In the genomic region with DNA sequence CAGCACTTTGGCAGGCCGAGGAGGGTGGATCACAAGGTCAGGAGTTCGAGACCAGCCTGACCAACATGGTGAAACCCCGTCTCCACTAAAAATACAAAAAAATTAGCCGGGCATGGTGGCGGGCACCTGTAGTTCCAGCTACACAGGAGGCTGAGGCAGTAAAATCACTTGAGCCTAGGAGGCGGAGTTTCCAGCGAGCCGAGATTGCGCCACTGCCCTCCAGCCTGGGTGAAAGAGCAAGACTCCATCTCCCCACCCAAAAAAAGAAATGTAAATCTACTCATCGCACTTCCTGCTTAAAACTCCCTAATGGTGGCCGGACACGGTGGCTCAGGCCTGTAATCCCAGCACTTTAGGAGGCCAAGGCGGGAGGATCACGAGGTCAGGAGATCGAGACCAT, we compare ENCODE assay signal across 9 cellular contexts. TPM values are rescaled to one million over a fixed set of nuclear protein-coding genes. Genes with fewer than 3 reads are reported as not detected.
DNase-seq lines count a peak whose midpoint lies in the region; ATAC-seq and TF ChIP-seq lines count a peak whose summit lies in the region.
"Not testable (repeated sequence)": the region's sequence is repeated elsewhere in the genome, so short reads cannot be mapped to it uniquely, and the experiment has no call there.
"Had no signal": no experiment of that assay in that cellular context is flagged by ENCODE, and none has a peak within 500 bp of the region (broad histone marks: within the 10 kb centered on the region; RNA-seq: fewer than 3 reads in every experiment).

No MANE protein-coding gene starts in this region.

- BruUV-seq in IMR-90 (replicated peaks; lab: Mats Ljungman, UMichigan), result not testable (repeated sequence)

- H4K5ac ChIP-seq in IMR-90 (ENCODE audit: low read depth, low read length), result not testable (repeated sequence)

- H4K20me1 ChIP-seq in BLaER1, result peaks cover 83% of the 10 kb centered on the region
- H4K20me1 ChIP-seq in IMR-90 (ENCODE audit: insufficient read depth, low read length), result not testable (repeated sequence)

- H3K9ac ChIP-seq in BLaER1; IMR-90 (ENCODE audit: low read depth, low read length); SK-N-MC (ENCODE audit: insufficient read length): not testable (repeated sequence)

- peaks cover 0 to 26% of the 10 kb centered on the region in 2 experiments; a peak in 2 of 4 replicates for H3K79me1 ChIP-seq in IMR-90 (ENCODE audit: low read depth in 1 of 2, low read length in 2 of 2)

- in situ Hi-C loops in IMR-90 (cut with MboI; ENCODE audit: low sequenced_read_pairs), result not testable (repeated sequence)

- not testable (repeated sequence) for H2AK5ac ChIP-seq in IMR-90 (ENCODE audit: low read depth, low read length)

- H3K36me3 ChIP-seq in BLaER1 (peaks cover 91% of the 10 kb centered on the region), stomach (peaks cover 16 to 83% (median 56%) of the 10 kb centered on the region in 4 donors), upper lobe of right lung (peaks cover 18% of the 10 kb centered on the region)
- not testable (repeated sequence) for H3K36me3 ChIP-seq in IMR-90 (ENCODE audit: control insufficient read depth, insufficient read depth, low read length); SK-N-MC (ENCODE audit: insufficient read depth, low read length); cardiac muscle cell

- H2BK20ac ChIP-seq in IMR-90 (ENCODE audit: low read depth, low read length), result not testable (repeated sequence)

- not testable (repeated sequence) for H3K9me3 ChIP-seq in BLaER1; IMR-90 (ENCODE audit: control insufficient read depth, insufficient read depth, low read length); SK-N-MC (ENCODE audit: low read depth, low read length); cardiac muscle cell (ENCODE audit: low read depth); stomach; upper lobe of right lung

- peak overlapping the region; percentile 78; the same call in 1 of the 2 replicates for H3K4me2 ChIP-seq in BLaER1
- H3K4me2 ChIP-seq in IMR-90 (ENCODE audit: low read depth, low read length), result not testable (repeated sequence)

- peaks cover 41% of the 10 kb centered on the region for H3K4me1 Mint-ChIP-seq in mesothelial cell of epicardium

- TF ChIP-seq EP300 in stomach (IDR thresholded peaks at IDR 0.05), result not testable (repeated sequence)

- not testable (repeated sequence) for H3K9me3 Mint-ChIP-seq in mesothelial cell of epicardium

- H3K36me3 Mint-ChIP-seq in mesothelial cell of epicardium, result not testable (repeated sequence)

- not testable (repeated sequence) for H3K27ac ChIP-seq in BLaER1; IMR-90 (ENCODE audit: insufficient read depth, low read length); upper lobe of right lung
- H3K27ac ChIP-seq in SK-N-MC (peak overlapping the region; percentile 95), coronary artery (peak overlapping the region; percentile 74 to 88), cardiac muscle cell (peak overlapping the region; percentile 68), stomach (peak overlapping the region in 4 of 5 donors; percentile 69 to 80 (median 73))

- not testable (repeated sequence) for H4K91ac ChIP-seq in IMR-90 (ENCODE audit: insufficient read depth, low read depth, low read length)

- not testable (repeated sequence) for H2BK120ac ChIP-seq in IMR-90 (ENCODE audit: low read depth, low read length)

- not testable (repeated sequence) for H3K9me1 ChIP-seq in IMR-90 (ENCODE audit: insufficient read depth, low read length)

- WGBS in IMR-90 (ENCODE audit: extremely low coverage in 2 of 2, insufficient read length in 1 of 2), 2 experiments, result 100% methylated on average over 1 of the region's 15 CpGs; no CpG with 5 or more reads in 1 of the 2 experiments
- WGBS in stomach, 5 donors, result 94 to 98% (median 97%) methylated on average over 15 of the region's 15 CpGs

- H3K4me1 ChIP-seq in BLaER1 (peaks cover 76% of the 10 kb centered on the region), IMR-90 (ENCODE audit: control insufficient read depth, insufficient read depth, low read length) (peaks cover 24% of the 10 kb centered on the region), cardiac muscle cell (ENCODE audit: low read depth) (peaks cover 43% of the 10 kb centered on the region), stomach (peaks cover 18 to 26% (median 21%) of the 10 kb centered on the region in 4 donors), upper lobe of right lung (peaks cover 15% of the 10 kb centered on the region)

- H3K14ac ChIP-seq in IMR-90 (replicated peaks; ENCODE audit: low read depth, low read length), result not testable (repeated sequence)

- POLR2A ChIA-PET in IMR-90 (lab: Charles Lee; ENCODE audit: unreplicated experiment), result not testable (repeated sequence)

- intact Hi-C loops in IMR-90 (cut with micrococcal nuclease), result loop anchor here (2.0 kb wide), 1 partner anchor 43 kb away; a partner anchor contains a TSS
- intact Hi-C loops in stomach (cut with DNase I; ENCODE audit: low total_unique reads); upper lobe of right lung (cut with DNase I): not testable (repeated sequence)

- not testable (repeated sequence) for H3K4me3 Mint-ChIP-seq in mesothelial cell of epicardium

- not testable (repeated sequence) for H3K27me3 Mint-ChIP-seq in mesothelial cell of epicardium (ENCODE audit: low read depth)

- H3K4me3 ChIP-seq in BLaER1; IMR-90 (ENCODE audit: insufficient read depth, low read depth, low read length); SK-N-MC; coronary artery; cardiac muscle cell; stomach; upper lobe of right lung: not testable (repeated sequence)

- not testable (repeated sequence) for TF ChIP-seq POLR2A in IMR-90 (IDR thresholded peaks at IDR 0.05; ENCODE audit: low read depth, low read length); stomach (IDR thresholded peaks at IDR 0.05)

- ATAC-seq in IMR-90 (ENCODE audit: low read depth), result not testable (repeated sequence)
- peak; percentile 8 for ATAC-seq in upper lobe of right lung

- H3K4ac ChIP-seq in IMR-90 (ENCODE audit: low read depth, low read length), result peak overlapping the region; percentile 84

- CTCF ChIA-PET in IMR-90 (lab: Yijun Ruan, JAX), result interaction anchor here (0.7 to 1.8 kb wide), 2 partner anchors 9 to 24 kb away, joined by 3 to 13 read pairs; no protein-coding TSS in a partner anchor

- H3K27ac Mint-ChIP-seq in mesothelial cell of epicardium, result peak overlapping the region; percentile 95

- not testable (repeated sequence) for H3K56ac ChIP-seq in IMR-90 (ENCODE audit: extremely low read depth, insufficient read depth, low read length)

- dilution Hi-C loops in IMR-90 (cut with HindIII; ENCODE audit: low sequenced_read_pairs, unreplicated experiment), result not testable (repeated sequence)

- not testable (repeated sequence) for H3K27me3 ChIP-seq in BLaER1; IMR-90 (ENCODE audit: control insufficient read depth, insufficient read depth, low read length); cardiac muscle cell; stomach; upper lobe of right lung

- TF ChIP-seq RAD21 in IMR-90 (IDR thresholded peaks at IDR 0.05; ENCODE audit: low read length), result not testable (repeated sequence)

- 0 out of 3 replicates have a peak overlapping the region, but pooled peaks have one; percentile 97 for H2BK15ac ChIP-seq in IMR-90 (ENCODE audit: low read depth, low read length)

- not testable (repeated sequence) for H2AFZ ChIP-seq in IMR-90 (replicated peaks; ENCODE audit: low read length, poor library complexity)

- not testable (repeated sequence) for DNase-seq in IMR-90; SK-N-MC (ENCODE audit: low read depth, low spot score); coronary artery (ENCODE audit: low spot score); cardiac muscle cell (ENCODE audit: low read depth in 1 of 2, low spot score in 1 of 2); mesothelial cell of epicardium (ENCODE audit: low spot score in 2 of 2, unreplicated experiment in 2 of 2); stomach; upper lobe of right lung

- not testable (repeated sequence) for H3K18ac ChIP-seq in IMR-90 (ENCODE audit: low read depth, low read length)

- TF ChIP-seq CTCF in IMR-90 (conservative IDR thresholded peaks at IDR 0.05; ENCODE audit: low read depth, low read length); coronary artery (IDR thresholded peaks at IDR 0.05); cardiac muscle cell (IDR thresholded peaks at IDR 0.05; ENCODE audit: low read depth, low read length); mesothelial cell of epicardium (IDR thresholded peaks at IDR 0.05; ENCODE audit: unreplicated experiment); stomach (IDR thresholded peaks at IDR 0.05); upper lobe of right lung (IDR thresholded peaks at IDR 0.05): not testable (repeated sequence)

- H2BK5ac ChIP-seq in IMR-90 (ENCODE audit: low read depth, low read length, poor library complexity, severe bottlenecking), result not testable (repeated sequence)

- not testable (repeated sequence) for H3K23ac ChIP-seq in IMR-90 (ENCODE audit: low read depth, low read length)

- H4K8ac ChIP-seq in IMR-90 (ENCODE audit: low read depth in 2 of 2, low read length in 2 of 2), result 0 out of 4 replicates have a peak overlapping the region, but pooled peaks of 1 of the 2 experiments have one; percentile 69

- not testable (repeated sequence) for H2AK9ac ChIP-seq in IMR-90 (replicated peaks; ENCODE audit: low read depth, low read length, poor library complexity)

RNA-seq across cellular contexts. Expression of a gene that starts 22.2 kb away (rescaled TPM):
- total RNA-seq in IMR-90 (2012; rRNA removed), result 9.3 and 10.3 TPM in 2 replicates
- 83.8 and 87.2 TPM in 2 replicates for polyA plus RNA-seq in IMR-90 (2012; rRNA removed)
- 83.6 and 183 TPM in 2 replicates for polyA plus RNA-seq in IMR-90 (2012; cell fraction: cytosol; rRNA removed)
- 42.8 and 134 TPM in 2 replicates for polyA plus RNA-seq in IMR-90 (2012; cell fraction: nucleus; rRNA removed; ENCODE audit: low replicate concordance)
- total RNA-seq in cardiac muscle cell, result 23.3 and 33.3 TPM in 2 replicates
- 18.9 and 30.5 TPM in 2 replicates for polyA plus RNA-seq in cardiac muscle cell
- total RNA-seq in mesothelial cell of epicardium, result 36.7 to 37.6 TPM (median 37.5 TPM) in 3 replicates
- 10 to 100 TPM; 10.5 to 25.6 (median 11.6) TPM for total RNA-seq in stomach
- 1 to 10 TPM; 3.7 to 7.2 (median 5.1) TPM for polyA plus RNA-seq in stomach
- 20.3 TPM for total RNA-seq in upper lobe of right lung
- polyA plus RNA-seq: CD8-positive, alpha-beta memory T cell had no signal

RNA-seq across cellular contexts. Expression of a gene that starts 22.5 kb away (rescaled TPM):
- 6.3 and 7.8 TPM in 2 replicates for total RNA-seq in IMR-90 (2012; rRNA removed)
- polyA plus RNA-seq in IMR-90 (2012; rRNA removed), result 23.6 and 26.7 TPM in 2 replicates
- 4.2 and 9.3 TPM in 2 replicates for polyA plus RNA-seq in IMR-90 (2012; cell fraction: cytosol; rRNA removed)
- 135 and 301 TPM in 2 replicates for polyA plus RNA-seq in IMR-90 (2012; cell fraction: nucleus; rRNA removed; ENCODE audit: low replicate concordance)
- total RNA-seq in cardiac muscle cell, result 33.0 and 66.5 TPM in 2 replicates
- polyA plus RNA-seq in cardiac muscle cell, result 54.2 and 62.1 TPM in 2 replicates
- total RNA-seq in mesothelial cell of epicardium, result 32.9 to 35.1 TPM (median 34.1 TPM) in 3 replicates
- total RNA-seq in stomach, result 100 to 1,000 TPM in 2 of 5 donors, 10 to 100 TPM in 3; 12.5 to 173 (median 57.2) TPM
- 10 to 100 TPM; 12.6 to 14.2 (median 13.6) TPM for polyA plus RNA-seq in stomach
- total RNA-seq in upper lobe of right lung, result 52.4 TPM

RNA-seq across cellular contexts. Expression of a gene that starts 31.8 kb away (rescaled TPM):
- total RNA-seq in IMR-90 (2012; rRNA removed) (36.9 and 38.0 TPM in 2 replicates), cardiac muscle cell (62.1 and 70.7 TPM in 2 replicates), mesothelial cell of epicardium (34.7 to 37.7 TPM (median 35.3 TPM) in 3 replicates), stomach (10 to 100 TPM; 26.8 to 53.0 (median 39.1) TPM), upper lobe of right lung (36.1 TPM)
- polyA plus RNA-seq in IMR-90 (2012; rRNA removed) (40.2 TPM in 2 replicates), cardiac muscle cell (60.5 and 70.8 TPM in 2 replicates), stomach (10 to 100 TPM; 18.8 to 28.0 (median 24.5) TPM)
- 28.2 and 36.0 TPM in 2 replicates for polyA plus RNA-seq in IMR-90 (2012; cell fraction: cytosol; rRNA removed)
- polyA plus RNA-seq in IMR-90 (2012; cell fraction: nucleus; rRNA removed; ENCODE audit: low replicate concordance), result 75.3 and 86.2 TPM in 2 replicates

RNA-seq across cellular contexts. Expression of a gene that starts 42.7 kb away (rescaled TPM):
- total RNA-seq in IMR-90 (2012; rRNA removed), result 17.9 and 25.6 TPM in 2 replicates
- 48.4 and 69.5 TPM in 2 replicates for polyA plus RNA-seq in IMR-90 (2012; rRNA removed)
- polyA plus RNA-seq in IMR-90 (2012; cell fraction: cytosol; rRNA removed), result 84.0 and 105 TPM in 2 replicates
- polyA plus RNA-seq in IMR-90 (2012; cell fraction: nucleus; rRNA removed; ENCODE audit: low replicate concordance), result 70.0 and 101 TPM in 2 replicates
- 65.1 and 72.5 TPM in 2 replicates for total RNA-seq in cardiac muscle cell
- polyA plus RNA-seq in cardiac muscle cell, result 71.8 and 82.8 TPM in 2 replicates
- 31.8 to 35.6 TPM (median 33.6 TPM) in 3 replicates for total RNA-seq in mesothelial cell of epicardium
- 100 to 1,000 TPM in 1 of 5 donors, 10 to 100 TPM in 3, 1 to 10 TPM in 1; 4.7 to 218 (median 28.1) TPM for total RNA-seq in stomach
- 100 to 1,000 TPM in 2 of 3 donors, 10 to 100 TPM in 1; 54.4 to 117 (median 104) TPM for polyA plus RNA-seq in stomach
- 41.2 TPM for total RNA-seq in upper lobe of right lung
